23 cellular contexts compared by ENCODE assay signal in the genomic region with DNA sequence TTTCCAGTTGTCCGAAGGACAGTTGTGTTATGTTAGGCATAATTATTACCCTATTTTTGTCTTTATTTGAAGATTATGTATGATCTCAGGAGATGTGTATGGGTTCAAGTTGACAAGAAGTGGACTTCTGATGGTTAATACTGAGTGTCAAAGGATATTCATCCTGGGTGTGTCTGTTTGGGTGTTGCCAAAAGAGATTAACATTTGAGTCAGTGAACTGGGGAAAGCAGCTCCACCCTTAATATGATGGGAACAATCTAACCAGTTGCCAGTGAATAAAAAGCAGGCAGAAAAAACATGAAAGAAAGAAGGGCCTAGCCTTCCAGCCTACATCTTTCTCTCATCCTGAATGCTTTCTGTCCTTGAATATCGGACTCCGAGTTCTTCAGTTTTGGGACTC.
"Had no signal": no experiment of that assay in that cellular context is flagged by ENCODE, and none has a peak within 500 bp of the region (broad histone marks: within the 10 kb centered on the region; RNA-seq: fewer than 3 reads in every experiment).

No MANE protein-coding gene starts in this region.

- H3K27ac Mint-ChIP-seq: dendritic cell treated with granulocyte-macrophage colony-stimulating factor and Interleukin-4, amounts not matched to agents 40 ng/mL and 50 ng/mL, for 4 days; effector memory CD8-positive, alpha-beta T cell; endodermal cell; mesothelial cell of epicardium; naive B cell; naive thymus-derived CD8-positive, alpha-beta T cell had no signal

- DNase-seq: colonic mucosa; cortex of kidney; effector CD8-positive, alpha-beta T cell; effector memory CD8-positive, alpha-beta T cell; endodermal cell; erythroblast; foreskin melanocyte; gastrocnemius medialis; glutamatergic neuron; head of caudate nucleus; heart right ventricle; hippocampal formation; left cardiac atrium; left lung; left ventricle myocardium superior; lower lobe of right lung; mesenchymal stem cell; mucosa of descending colon; naive B cell; naive thymus-derived CD8-positive, alpha-beta T cell had no signal

- ATAC-seq: effector memory CD8-positive, alpha-beta T cell; gastrocnemius medialis; heart right ventricle; left lung; left ventricle myocardium superior; lower lobe of right lung; mucosa of descending colon; naive thymus-derived CD8-positive, alpha-beta T cell had no signal

- H3K27me3 Mint-ChIP-seq: dendritic cell treated with granulocyte-macrophage colony-stimulating factor and Interleukin-4, amounts not matched to agents 40 ng/mL and 50 ng/mL, for 4 days; effector memory CD8-positive, alpha-beta T cell had no signal

- H3K4me1 Mint-ChIP-seq: endodermal cell; mesothelial cell of epicardium; naive B cell; naive thymus-derived CD8-positive, alpha-beta T cell had no signal

- H3K36me3 Mint-ChIP-seq: mesothelial cell of epicardium, naive B cell had no signal

- H3K4me3 Mint-ChIP-seq: dendritic cell treated with granulocyte-macrophage colony-stimulating factor and Interleukin-4, amounts not matched to agents 40 ng/mL and 50 ng/mL, for 4 days; effector memory CD8-positive, alpha-beta T cell; endodermal cell; mesothelial cell of epicardium; naive B cell; naive thymus-derived CD8-positive, alpha-beta T cell had no signal

- H3K4me3 ChIP-seq: colonic mucosa, esophagus muscularis mucosa, gastrocnemius medialis, heart right ventricle, left lung, lower lobe of right lung, mucosa of descending colon had no signal
